Comparison of ENCODE assay signal across 13 cellular contexts in the genomic region with DNA sequence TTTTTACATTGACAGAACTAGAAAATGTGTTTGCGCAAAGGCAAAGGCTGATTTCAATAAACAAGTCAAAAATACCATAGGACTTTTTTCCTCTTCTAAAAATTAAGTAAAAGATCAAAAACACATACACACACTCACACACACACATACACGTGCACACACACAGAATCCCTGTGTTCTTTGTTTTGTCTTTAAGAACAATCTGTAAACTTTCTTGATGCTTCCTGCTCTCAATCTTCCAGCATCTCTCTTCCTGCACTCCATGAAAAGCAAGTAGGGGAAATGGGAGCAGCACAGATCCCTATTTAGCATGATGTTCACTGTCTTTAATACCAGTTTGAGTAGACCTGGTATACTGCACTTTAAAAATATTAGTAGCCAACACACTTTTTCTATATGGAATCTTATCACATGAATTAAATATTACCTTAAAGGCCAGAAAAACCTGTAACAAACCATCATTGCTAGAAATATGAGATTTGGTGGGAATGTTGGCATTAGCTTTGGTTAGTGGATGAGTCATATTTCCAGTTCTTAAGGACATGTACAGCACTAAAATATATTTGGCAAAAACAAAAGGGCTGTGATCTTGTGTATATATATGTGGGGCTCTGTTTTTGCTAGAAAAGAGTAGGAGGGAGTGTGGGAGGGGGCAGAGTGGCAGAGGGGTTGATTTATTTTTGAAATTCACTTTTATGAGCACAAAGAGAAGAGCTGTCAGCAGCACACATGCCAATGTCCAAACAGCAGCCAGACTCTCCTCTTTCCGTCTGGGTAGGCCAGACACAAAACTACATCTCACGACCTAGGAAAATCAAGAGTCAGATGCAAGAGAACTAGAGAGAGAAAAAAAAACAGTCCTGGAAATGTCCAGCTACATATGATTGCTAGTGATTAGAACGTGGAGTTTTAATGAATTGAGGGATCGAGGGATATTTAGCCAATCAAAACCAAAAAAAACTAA. TPM values are rescaled to one million over a fixed set of nuclear protein-coding genes. Genes with fewer than 3 reads are reported as not detected.
DNase-seq lines count a peak whose midpoint lies in the region; ATAC-seq and TF ChIP-seq lines count a peak whose summit lies in the region.
"Had no signal": no experiment of that assay in that cellular context is flagged by ENCODE, and none has a peak within 500 bp of the region (broad histone marks: within the 10 kb centered on the region; RNA-seq: fewer than 3 reads in every experiment).

No MANE protein-coding gene starts in this region.

- H3K36me3 ChIP-seq in left ventricle myocardium inferior (no peaks in the 10 kb centered on the region), mesodermal cell (ENCODE audit: control insufficient read depth, insufficient read depth, low read length) (no peaks in the 10 kb centered on the region)
- H3K36me3 ChIP-seq: thyroid gland had no signal

- H3K9me3 ChIP-seq in left ventricle myocardium inferior (replicated peaks) (no peaks in the 10 kb centered on the region), right cardiac atrium (ENCODE audit: control insufficient read depth, low read length) (no peaks in the 10 kb centered on the region), mesodermal cell (ENCODE audit: control insufficient read depth, low read length) (no peaks in the 10 kb centered on the region)
- H3K9me3 ChIP-seq: thyroid gland had no signal

- no peaks in the 10 kb centered on the region for H3K9me3 Mint-ChIP-seq in activated naive CD4-positive, alpha-beta T cell treated with anti-CD3 and anti-CD28 coated beads, Interleukin-2, amount 50 U/mL, for 72 hours

- H3K27me3 ChIP-seq in left ventricle myocardium inferior (ENCODE audit: low read depth): no peaks in the 10 kb centered on the region
- no peaks in the 10 kb centered on the region for H3K27me3 ChIP-seq in right cardiac atrium (ENCODE audit: control insufficient read depth, insufficient read depth)
- H3K27me3 ChIP-seq: thyroid gland had no signal

- H3K27ac ChIP-seq in left ventricle myocardium inferior (replicated peaks) (peak overlapping the region; percentile 48), right cardiac atrium (ENCODE audit: low read length) (no peak overlapping the region), cingulate gyrus (ENCODE audit: low read depth, low read length) (peak overlapping the region; percentile 4), mesodermal cell (ENCODE audit: low read depth, low read length, severe bottlenecking) (peak overlapping the region; percentile 18)
- H3K27ac ChIP-seq: thyroid gland had no signal

- no peak for ATAC-seq in right cardiac atrium
- ATAC-seq in activated naive CD4-positive, alpha-beta T cell treated with anti-CD3 and anti-CD28 coated beads, Interleukin-2, amount 50 U/mL, for 72 hours: no peak

- WGBS in right cardiac atrium: 55% methylated on average over 6 of the region's 6 CpGs
- 80 to 93% methylated on average over 1 to 4 of the region's 6 CpGs for WGBS in mesodermal cell (ENCODE audit: insufficient coverage in 2 of 2), 2 experiments

- intact Hi-C loops in left ventricle myocardium inferior (cut with micrococcal nuclease): no loop called here
- intact Hi-C loops in right cardiac atrium (cut with DNase I): loop anchor here in 1 of 4 donors (10.0 kb wide), 1 partner anchor 161 kb away; no protein-coding TSS in a partner anchor

- peaks cover 97% of the 10 kb centered on the region for H3K4me1 ChIP-seq in left ventricle myocardium inferior
- no peaks in the 10 kb centered on the region for H3K4me1 ChIP-seq in right cardiac atrium (ENCODE audit: control insufficient read depth, insufficient read depth, low read length)
- peaks cover 24% of the 10 kb centered on the region for H3K4me1 ChIP-seq in mesodermal cell (ENCODE audit: control insufficient read depth, insufficient read depth, low read length, poor library complexity, severe bottlenecking)

- H3K27ac Mint-ChIP-seq in activated naive CD4-positive, alpha-beta T cell treated with anti-CD3 and anti-CD28 coated beads, Interleukin-2, amount 50 U/mL, for 72 hours: no peak overlapping the region

- no peak for TF ChIP-seq CTCF in left ventricle myocardium inferior (IDR thresholded peaks at IDR 0.05; ENCODE audit: borderline replicate concordance)

- H3K4me3 ChIP-seq in left ventricle myocardium inferior (peak overlapping the region; percentile 31), right cardiac atrium (ENCODE audit: low read length) (no peak overlapping the region), mesodermal cell (ENCODE audit: extremely low read depth, insufficient read depth, low read length, poor library complexity, severe bottlenecking) (no peak overlapping the region)
- H3K4me3 ChIP-seq: thyroid gland had no signal

- peaks cover 6 to 15% of the 10 kb centered on the region in 2 donors for H3K36me3 Mint-ChIP-seq in activated naive CD4-positive, alpha-beta T cell treated with anti-CD3 and anti-CD28 coated beads, Interleukin-2, amount 50 U/mL, for 72 hours

- DNase-seq in left ventricle myocardium inferior (no peak), right cardiac atrium (no peak), iPS-NIHi7 (ENCODE audit: extremely low spot score) (no peak), HuH-7.5 (ENCODE audit: low spot score) (no peak)
- no peak for DNase-seq in activated naive CD4-positive, alpha-beta T cell treated with anti-CD3 and anti-CD28 coated beads, Interleukin-2, amount 50 U/mL, for 72 hours (ENCODE audit: low spot score in 2 of 2)
- no peak for DNase-seq in activated CD4-positive, alpha-beta T cell treated with anti-CD3 and anti-CD28 coated beads for 1 hour
- DNase-seq: activated naive CD4-positive, alpha-beta T cell treated with Interleukin-2 at 50 U/mL for 16 hours; erythroblast; NCI-H2029 treated with DMSO at 0.1 percent for 48 hours; stimulated activated CD4-positive, alpha-beta T cell treated with anti-CD3 and anti-CD28 coated beads, Interleukin-2, amount 100 ng/mL, for 48 hours; thyroid gland had no signal

RNA-seq across cellular contexts. Expression of gene PTPRK, which starts 4.6 kb away (rescaled TPM):
- total RNA-seq in left ventricle myocardium inferior (18.4 TPM), right cardiac atrium (10 to 100 TPM; 36.5 to 45.7 (median 44.0) TPM)
- 9.6 TPM for polyA plus RNA-seq in right cardiac atrium
- 39.4 TPM for polyA plus RNA-seq in mesodermal cell (2013, experiment 1 of 2)
- polyA plus RNA-seq in mesodermal cell (2013, experiment 2 of 2): 37.1 TPM
- total RNA-seq in activated naive CD4-positive, alpha-beta T cell treated with anti-CD3 and anti-CD28 coated beads, Interleukin-2, amount 50 U/mL, for 72 hours: 1 to 10 TPM; 3.2 to 5.1 TPM
